In the genomic region with DNA sequence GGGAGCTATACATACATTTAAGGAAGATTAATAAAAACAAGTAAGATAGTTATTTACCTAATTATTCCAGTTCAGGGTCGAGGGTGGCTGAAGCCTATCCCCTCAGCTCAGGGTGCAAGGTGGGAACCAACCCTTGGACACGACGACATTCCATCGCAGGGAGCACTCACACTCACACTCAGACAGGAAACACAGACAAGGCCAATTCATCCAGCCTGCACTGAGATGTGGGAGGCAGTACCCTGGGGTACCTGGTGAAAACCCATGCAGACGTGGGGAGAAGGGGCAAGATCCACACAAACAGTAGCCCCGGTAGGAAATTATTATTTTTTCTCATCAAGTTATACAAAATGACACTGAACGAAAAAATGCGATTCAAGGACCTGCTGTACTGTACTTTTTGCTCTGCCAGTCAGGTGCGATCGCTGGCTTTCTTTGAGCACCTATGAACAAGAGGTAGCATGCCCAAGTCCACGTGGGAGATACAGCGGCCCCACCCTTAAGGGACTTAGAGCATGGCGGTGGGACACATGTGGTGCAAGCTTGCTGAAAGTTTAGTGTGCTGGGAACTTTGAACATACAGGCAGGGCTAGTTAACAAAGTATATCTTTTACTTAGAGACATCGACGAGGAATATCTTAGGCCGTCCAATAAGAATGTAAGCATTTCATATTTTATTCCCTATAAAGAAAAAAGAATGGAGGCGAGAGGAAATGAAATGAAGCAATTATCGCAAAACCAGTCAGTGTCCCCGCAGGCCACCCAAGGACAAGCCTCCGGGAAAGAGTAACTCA, we compare ENCODE assay signal across 8 cellular contexts. TPM values are rescaled to one million over a fixed set of nuclear protein-coding genes. Genes with fewer than 3 reads are reported as not detected.
DNase-seq lines count a peak whose midpoint lies in the region; ATAC-seq and TF ChIP-seq lines count a peak whose summit lies in the region.

No MANE protein-coding gene starts in this region.

- peak overlapping the region; percentile 68 for H3K27ac ChIP-seq in AG04450 (ENCODE audit: low read depth, low read length)
- peak overlapping the region; percentile 85 to 86 for H3K27ac ChIP-seq in esophagus (ENCODE audit: low read depth in 2 of 2, low read length in 1 of 2)
- H3K27ac ChIP-seq in uterus, result peak overlapping the region; percentile 88 to 96

- H3K4me3 Mint-ChIP-seq in activated CD8-positive, alpha-beta T cell treated with anti-CD3 and anti-CD28 coated beads, Interleukin-2, amount 10 ng/mL, durations not matched to agents 7 days and 5 days, result peak overlapping the region; percentile 92
- H3K4me3 Mint-ChIP-seq in neural crest cell, result peak overlapping the region; percentile 89

- TF ChIP-seq CTCF in AG04450 (IDR thresholded peaks at IDR 0.05; ENCODE audit: low read depth, low read length), result no peak
- TF ChIP-seq CTCF in neural crest cell (conservative IDR thresholded peaks at IDR 0.05), result no peak
- TF ChIP-seq CTCF in uterus (IDR thresholded peaks at IDR 0.05), result no peak

- TF ChIP-seq POLR2A in GM18951 (IDR thresholded peaks at IDR 0.05; ENCODE audit: extremely low read depth, insufficient read depth, insufficient read length), result peak; percentile 25
- TF ChIP-seq POLR2A in uterus (IDR thresholded peaks at IDR 0.05), result no peak

- H3K9me3 ChIP-seq in AG04450 (ENCODE audit: control insufficient read depth, insufficient read depth, low read length), result peaks cover 19% of the 10 kb centered on the region
- H3K9me3 ChIP-seq in esophagus (ENCODE audit: control insufficient read depth in 2 of 2, insufficient read depth in 1 of 2, low read depth in 1 of 2, low read length in 1 of 2), result no peaks in the 10 kb centered on the region
- H3K9me3 ChIP-seq in uterus, result no peaks in the 10 kb centered on the region

- in situ Hi-C loops in GM18951 (cut with MboI; ENCODE audit: low sequenced_read_pairs, unreplicated experiment), result no loop called here

- H3K36me3 Mint-ChIP-seq in activated CD8-positive, alpha-beta T cell treated with anti-CD3 and anti-CD28 coated beads, Interleukin-2, amount 10 ng/mL, durations not matched to agents 7 days and 5 days (ENCODE audit: low read depth), result peaks cover 60% of the 10 kb centered on the region
- H3K36me3 Mint-ChIP-seq in neural crest cell (ENCODE audit: low read depth), result peaks cover 16% of the 10 kb centered on the region

- intact Hi-C loops in uterus (cut with DNase I; ENCODE audit: low total_unique reads), result loop anchor here (10.0 kb wide), 1 partner anchor 92 kb away; a partner anchor contains a TSS

- H3K27ac Mint-ChIP-seq in activated CD8-positive, alpha-beta T cell treated with anti-CD3 and anti-CD28 coated beads, Interleukin-2, amount 10 ng/mL, durations not matched to agents 7 days and 5 days, result peak overlapping the region; percentile 94
- peak overlapping the region; percentile 32 for H3K27ac Mint-ChIP-seq in neural crest cell (ENCODE audit: unreplicated experiment)

- peaks cover 3% of the 10 kb centered on the region for H3K9me3 Mint-ChIP-seq in activated CD8-positive, alpha-beta T cell treated with anti-CD3 and anti-CD28 coated beads, Interleukin-2, amount 10 ng/mL, durations not matched to agents 7 days and 5 days (ENCODE audit: insufficient read depth)
- H3K9me3 Mint-ChIP-seq in neural crest cell, result no peaks in the 10 kb centered on the region

- CTCF ChIA-PET in AG04450 (lab: Charles Lee), result interaction anchor here (0.6 to 1.9 kb wide), 6 partner anchors 12 to 460 kb away, joined by 3 to 6 read pairs (median 4); no protein-coding TSS in a partner anchor
- CTCF ChIA-PET in activated CD8-positive, alpha-beta T cell treated with anti-CD3 and anti-CD28 coated beads, Interleukin-2, amount 10 ng/mL, durations not matched to agents 7 days and 5 days (lab: Charles Lee), result interaction anchor here (0.7 to 4.0 kb wide), 10 partner anchors 11 to 504 kb away, joined by 3 to 25 read pairs (median 4); a partner anchor contains a TSS

- peaks cover 31% of the 10 kb centered on the region for H3K4me1 Mint-ChIP-seq in activated CD8-positive, alpha-beta T cell treated with anti-CD3 and anti-CD28 coated beads, Interleukin-2, amount 10 ng/mL, durations not matched to agents 7 days and 5 days (ENCODE audit: low read depth)
- H3K4me1 Mint-ChIP-seq in neural crest cell, result peaks cover 38% of the 10 kb centered on the region

- H3K36me3 ChIP-seq in esophagus (ENCODE audit: control insufficient read depth in 2 of 2, insufficient read depth in 2 of 2, low read length in 1 of 2) (no peaks in the 10 kb centered on the region), uterus (no peaks in the 10 kb centered on the region)

- H3K4me3 ChIP-seq in AG04450 (ENCODE audit: low read depth, low read length) (peak overlapping the region; percentile 91), esophagus (ENCODE audit: low read depth in 1 of 2, low read length in 2 of 2) (peak overlapping the region; percentile 72 to 82), uterus (peak overlapping the region; percentile 48 to 78)

- 15 to 16% methylated on average over 20 of the region's 20 CpGs for WGBS in esophagus, 2 donors

- peak; percentile 14 for ATAC-seq in activated CD8-positive, alpha-beta T cell treated with anti-CD3 and anti-CD28 coated beads, Interleukin-2, amount 10 ng/mL, durations not matched to agents 7 days and 5 days
- no peak for ATAC-seq in GM19463 (IDR thresholded peaks at IDR 0.05; ENCODE audit: unreplicated experiment)

- no peaks in the 10 kb centered on the region for H3K27me3 Mint-ChIP-seq in activated CD8-positive, alpha-beta T cell treated with anti-CD3 and anti-CD28 coated beads, Interleukin-2, amount 10 ng/mL, durations not matched to agents 7 days and 5 days (ENCODE audit: low read depth)
- H3K27me3 Mint-ChIP-seq in neural crest cell (ENCODE audit: low read depth), result no peaks in the 10 kb centered on the region

- POLR2A ChIA-PET in AG04450 (lab: Yijun Ruan, JAX), result interaction anchor here (0.7 to 1.1 kb wide), 4 partner anchors 17 to 460 kb away, joined by 3 to 5 read pairs (median 4); no protein-coding TSS in a partner anchor
- POLR2A ChIA-PET in activated CD8-positive, alpha-beta T cell treated with anti-CD3 and anti-CD28 coated beads, Interleukin-2, amount 10 ng/mL, durations not matched to agents 7 days and 5 days (lab: Charles Lee), result interaction anchor here (0.6 to 1.7 kb wide), 10 partner anchors 12 to 1718 kb away, joined by 3 to 6 read pairs (median 4); a partner anchor contains a TSS

- H3K4me1 ChIP-seq in esophagus (ENCODE audit: control insufficient read depth in 2 of 2, insufficient read depth in 2 of 2, low read length in 1 of 2) (peaks cover 0 to 9% of the 10 kb centered on the region in 2 donors), uterus (no peaks in the 10 kb centered on the region)

- DNase-seq in AG04450 (ENCODE audit: low read depth, low spot score), result no peak
- DNase-seq in NCI-H345 (lab: John Stamatoyannopoulos, UW), result peak; percentile 71
- peak; percentile 68 for DNase-seq in activated CD8-positive, alpha-beta T cell treated with anti-CD3 and anti-CD28 coated beads, Interleukin-2, amount 10 ng/mL, durations not matched to agents 7 days and 5 days
- DNase-seq in neural crest cell (ENCODE audit: low read depth, low spot score), result no peak
- DNase-seq in uterus, result no peak

- H3K27me3 ChIP-seq in AG04450 (ENCODE audit: control insufficient read depth, insufficient read depth, low read length) (no peaks in the 10 kb centered on the region), esophagus (ENCODE audit: control insufficient read depth in 1 of 2, insufficient read depth in 2 of 2, low read length in 2 of 2) (no peaks in the 10 kb centered on the region), uterus (no peaks in the 10 kb centered on the region)

RNA-seq across cellular contexts. Expression of a gene that starts 0.6 kb away (rescaled TPM):
- polyA plus RNA-seq in AG04450 (2011; rRNA removed) (16.0 and 25.9 TPM in 2 replicates), esophagus (10 to 100 TPM; 11.4 to 13.8 TPM)
- polyA minus RNA-seq in AG04450 (2011; rRNA and poly(A)+ RNA removed), result 11.2 and 14.9 TPM in 2 replicates
- 10 to 100 TPM; 20.9 to 22.4 TPM for total RNA-seq in activated CD8-positive, alpha-beta T cell treated with anti-CD3 and anti-CD28 coated beads, Interleukin-2, amount 10 ng/mL, durations not matched to agents 7 days and 5 days
- total RNA-seq in neural crest cell (21.6 and 27.7 TPM in 2 replicates), uterus (10 to 100 TPM in 3 of 4 donors, 1 to 10 TPM in 1; 6.9 to 33.0 (median 17.7) TPM)

RNA-seq across cellular contexts. Expression of a gene that starts 0.9 kb away (rescaled TPM):
- polyA plus RNA-seq in AG04450 (2011; rRNA removed) (12.4 and 18.3 TPM in 2 replicates), esophagus (1 to 10 TPM; 2.5 to 3.3 TPM)
- polyA minus RNA-seq in AG04450 (2011; rRNA and poly(A)+ RNA removed), result 11.5 and 17.9 TPM in 2 replicates
- total RNA-seq in activated CD8-positive, alpha-beta T cell treated with anti-CD3 and anti-CD28 coated beads, Interleukin-2, amount 10 ng/mL, durations not matched to agents 7 days and 5 days, result 10 to 100 TPM; 15.9 to 17.5 TPM
- total RNA-seq in neural crest cell (21.6 and 22.4 TPM in 2 replicates), uterus (10 to 100 TPM; 14.6 to 50.8 (median 23.8) TPM)

Comparison
In these comparisons a context has a peak if more than half of its experiments do, and no peak if none do; other contexts are left out.
1. DNase-seq: peak in NCI-H345 (single experiment) and activated CD8-positive, alpha-beta T cell treated with anti-CD3 and anti-CD28 coated beads, Interleukin-2, amount 10 ng/mL, durations not matched to agents 7 days and 5 days (single experiment); none in AG04450 (single experiment), neural crest cell (single experiment) and uterus (0 of 2).
2. Peak in every context shown above with its lines, with median percentiles within 50 percentile points of each other: H3K27ac ChIP-seq and H3K4me3 ChIP-seq.